ENCODE assay signal across 10 cellular contexts in the genomic region with DNA sequence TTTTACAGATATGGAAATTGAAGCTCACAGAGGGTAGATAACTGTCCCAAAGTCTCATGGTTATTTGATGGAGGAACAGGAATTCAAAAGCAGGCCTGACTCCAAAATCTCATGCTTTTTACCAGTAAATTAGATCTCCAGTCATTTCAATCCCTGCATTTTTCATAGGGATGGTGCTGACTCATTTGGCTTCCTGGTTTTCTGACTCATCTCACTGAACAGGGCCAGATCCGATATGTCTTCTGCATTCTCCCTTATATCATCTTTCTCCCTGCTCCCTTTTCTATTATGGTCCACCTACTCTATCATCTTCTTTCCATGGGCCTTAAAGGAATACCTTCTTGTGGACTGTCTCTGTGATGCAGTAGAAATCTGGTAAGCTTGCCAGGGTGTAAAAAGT.
DNase-seq lines count a peak whose midpoint lies in the region; ATAC-seq and TF ChIP-seq lines count a peak whose summit lies in the region.
"Had no signal": no experiment of that assay in that cellular context is flagged by ENCODE, and none has a peak within 500 bp of the region (broad histone marks: within the 10 kb centered on the region; RNA-seq: fewer than 3 reads in every experiment).

No MANE protein-coding gene starts in this region.

- peak; percentile 36 to 78 for ATAC-seq in right cardiac atrium

- no peaks in the 10 kb centered on the region for H3K27me3 ChIP-seq in right cardiac atrium (ENCODE audit: control insufficient read depth, insufficient read depth)
- no peaks in the 10 kb centered on the region for H3K27me3 ChIP-seq in right atrium auricular region
- H3K27me3 ChIP-seq in adipocyte (replicated peaks; ENCODE audit: control insufficient read depth, insufficient read depth, low read length), result no peaks in the 10 kb centered on the region
- H3K27me3 ChIP-seq: cardiac muscle cell had no signal

- H3K27ac ChIP-seq in right cardiac atrium (ENCODE audit: low read length), result no peak overlapping the region
- no peak overlapping the region for H3K27ac ChIP-seq in right atrium auricular region
- H3K27ac ChIP-seq: cardiac muscle cell had no signal

- H3K4me3 ChIP-seq in right cardiac atrium (ENCODE audit: low read length) (no peak overlapping the region), right atrium auricular region (no peak overlapping the region), adipocyte (ENCODE audit: low read length) (no peak overlapping the region)
- H3K4me3 ChIP-seq: cardiac muscle cell had no signal

- H3K36me3 ChIP-seq in right atrium auricular region (no peaks in the 10 kb centered on the region), adipocyte (ENCODE audit: control insufficient read depth, insufficient read depth, low read length, severe bottlenecking) (no peaks in the 10 kb centered on the region)
- H3K36me3 ChIP-seq: cardiac muscle cell had no signal

- TF ChIP-seq CTCF in right atrium auricular region (IDR thresholded peaks at IDR 0.05), result no peak

- intact Hi-C loops in right cardiac atrium (cut with DNase I), result no loop called here

- WGBS in right cardiac atrium, result 32% methylated on average over 1 of the region's 1 CpG

- DNase-seq in right cardiac atrium (no peak), right atrium auricular region (ENCODE audit: low spot score) (no peak), adipocyte (ENCODE audit: low read depth) (peak; percentile 78), hepatic stellate cell (ENCODE audit: low spot score) (peak; percentile 69), ecto neural progenitor cell (ENCODE audit: low spot score) (no peak), NCI-H526 treated with DMSO at 0.1 percent for 48 hours (lab: John Stamatoyannopoulos, UW) (no peak), NCI-H2196 (lab: John Stamatoyannopoulos, UW; ENCODE audit: unreplicated experiment) (no peak), NAMALWA (ENCODE audit: low spot score) (no peak)
- DNase-seq: activated CD8-positive, alpha-beta memory T cell treated with anti-CD3 and anti-CD28 coated beads for 24 hours had no signal

- H3K9me3 ChIP-seq in right cardiac atrium (ENCODE audit: control insufficient read depth, low read length) (no peaks in the 10 kb centered on the region), right atrium auricular region (no peaks in the 10 kb centered on the region), adipocyte (ENCODE audit: control insufficient read depth, low read length) (no peaks in the 10 kb centered on the region)

- no peak overlapping the region for H3K9ac ChIP-seq in adipocyte (ENCODE audit: low read length)

- peaks cover 8% of the 10 kb centered on the region for H3K4me1 ChIP-seq in right cardiac atrium (ENCODE audit: control insufficient read depth, insufficient read depth, low read length)
- peaks cover 0 to 19% of the 10 kb centered on the region in 2 donors for H3K4me1 ChIP-seq in right atrium auricular region
- H3K4me1 ChIP-seq in adipocyte (ENCODE audit: control insufficient read depth, insufficient read depth, low read length), result peaks cover 20% of the 10 kb centered on the region

Comparison
In these comparisons a context has a peak if more than half of its experiments do, and no peak if none do; other contexts are left out.
1. DNase-seq: peak in adipocyte (single experiment) and hepatic stellate cell (single experiment); none in right cardiac atrium (0 of 3), right atrium auricular region (single experiment), ecto neural progenitor cell (single experiment), NCI-H526 treated with DMSO at 0.1 percent for 48 hours (single experiment), NCI-H2196 (single experiment) and NAMALWA (single experiment).